16 cellular contexts compared by ENCODE assay signal in the genomic region with DNA sequence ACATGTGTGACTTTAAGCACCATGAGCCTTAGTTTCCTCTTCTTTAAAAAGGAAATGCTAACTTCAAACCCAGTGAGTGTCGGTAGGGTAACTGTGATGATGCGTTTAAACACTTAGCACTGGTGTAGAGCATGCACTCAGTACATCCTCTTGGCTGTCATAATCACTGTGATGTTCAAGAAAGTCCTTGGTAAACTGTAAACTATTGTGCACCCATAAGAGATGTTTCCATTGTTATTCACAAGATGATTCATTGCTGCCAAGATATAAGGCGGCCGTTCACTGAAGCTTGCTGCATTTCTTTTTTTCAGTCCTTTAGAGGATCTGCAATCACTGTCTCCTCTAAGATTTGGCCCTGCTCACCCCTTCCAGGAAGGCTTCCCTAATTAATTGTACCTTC.
DNase-seq lines count a peak whose midpoint lies in the region; ATAC-seq and TF ChIP-seq lines count a peak whose summit lies in the region.
"Had no signal": no experiment of that assay in that cellular context is flagged by ENCODE, and none has a peak within 500 bp of the region (broad histone marks: within the 10 kb centered on the region; RNA-seq: fewer than 3 reads in every experiment).

No MANE protein-coding gene starts in this region.

- CTCF ChIA-PET in GM10248 (lab: Yijun Ruan, JAX): no interaction called here

- no peak for TF ChIP-seq POLR2A in suprapubic skin (IDR thresholded peaks at IDR 0.05)

- H3K4me1 ChIP-seq in RWPE2 (ENCODE audit: insufficient read depth, poor library complexity, severe bottlenecking): peaks cover 14% of the 10 kb centered on the region
- H3K4me1 ChIP-seq in suprapubic skin: no peaks in the 10 kb centered on the region
- H3K4me1 ChIP-seq: lower lobe of right lung had no signal

- H3K27ac ChIP-seq in RWPE2 (ENCODE audit: poor library complexity, severe bottlenecking) (no peak overlapping the region), epithelial cell of prostate (no peak overlapping the region), substantia nigra (ENCODE audit: low read depth, low read length, poor library complexity, severe bottlenecking) (no peak overlapping the region), suprapubic skin (no peak overlapping the region)
- H3K27ac ChIP-seq: esophagus muscularis mucosa, lower lobe of right lung had no signal

- WGBS in suprapubic skin: 57% methylated on average over 4 of the region's 4 CpGs

- TF ChIP-seq CTCF in RWPE2 (IDR thresholded peaks at IDR 0.05; ENCODE audit: poor library complexity, severe bottlenecking): no peak
- no peak for TF ChIP-seq CTCF in GM10248 (IDR thresholded peaks at IDR 0.05; ENCODE audit: control extremely low read depth, extremely low read depth, low read depth, missing control alignments)
- no peak for TF ChIP-seq CTCF in suprapubic skin (IDR thresholded peaks at IDR 0.05)

- H3K27me3 ChIP-seq in RWPE2 (ENCODE audit: insufficient read depth, poor library complexity, severe bottlenecking) (no peaks in the 10 kb centered on the region), suprapubic skin (no peaks in the 10 kb centered on the region)
- H3K27me3 ChIP-seq: esophagus muscularis mucosa had no signal

- ATAC-seq in RWPE2 (ENCODE audit: low read depth) (peak; percentile 83), HG03442 (IDR thresholded peaks at IDR 0.05; ENCODE audit: unreplicated experiment) (no peak)
- ATAC-seq: activated T-helper 17 cell treated with anti-CD3 and anti-CD28 coated beads, Interleukin-2, amount 50 U/mL, for 72 hours; lower lobe of right lung had no signal

- no peak overlapping the region for H3K4me3 ChIP-seq in RWPE2 (ENCODE audit: severe bottlenecking)
- no peak overlapping the region for H3K4me3 ChIP-seq in suprapubic skin
- H3K4me3 ChIP-seq: esophagus muscularis mucosa, lower lobe of right lung had no signal

- peak; percentile 37 for DNase-seq in GM03348 (ENCODE audit: low spot score)
- no peak for DNase-seq in RWPE2 (ENCODE audit: low spot score)
- DNase-seq in epithelial cell of prostate (ENCODE audit: low read depth, low spot score): peak; percentile 2
- DNase-seq in renal cortical epithelial cell (ENCODE audit: low read depth): peak; percentile 75
- no peak for DNase-seq in substantia nigra (lab: John Stamatoyannopoulos, UW)
- no peak for DNase-seq in GM10248 (ENCODE audit: extremely low spot score)
- DNase-seq in suprapubic skin (ENCODE audit: low spot score in 2 of 2): no peak
- DNase-seq: activated CD8-positive, alpha-beta memory T cell treated with anti-CD3 and anti-CD28 coated beads for 24 hours; CD4-positive, CD25-positive, alpha-beta regulatory T cell; H9; lower lobe of right lung; NCI-H2081 treated with DMSO at 0.1 percent for 48 hours; NCI-H774 had no signal

- H3K9me3 ChIP-seq in RWPE2 (ENCODE audit: severe bottlenecking): no peaks in the 10 kb centered on the region
- H3K9me3 ChIP-seq in suprapubic skin: no peaks in the 10 kb centered on the region
- H3K9me3 ChIP-seq: esophagus muscularis mucosa, lower lobe of right lung had no signal

- H3K36me3 ChIP-seq in RWPE2 (ENCODE audit: low read depth): no peaks in the 10 kb centered on the region
- H3K36me3 ChIP-seq in suprapubic skin: no peaks in the 10 kb centered on the region
- H3K36me3 ChIP-seq: esophagus muscularis mucosa, lower lobe of right lung had no signal

- TF ChIP-seq EP300 in suprapubic skin (IDR thresholded peaks at IDR 0.05): no peak

- POLR2A ChIA-PET in GM10248 (lab: Yijun Ruan, JAX): no interaction called here

Comparison
In these comparisons a context has a peak if more than half of its experiments do, and no peak if none do; other contexts are left out.
1. DNase-seq: peak in GM03348 (single experiment), epithelial cell of prostate (single experiment) and renal cortical epithelial cell (single experiment); none in RWPE2 (single experiment), substantia nigra (0 of 49), GM10248 (single experiment) and suprapubic skin (0 of 2).